In genomic region chr1:158007949-158008386, GRCh38 we compare ENCODE assay signal across 10 cellular contexts. TPM values are rescaled to one million over a fixed set of nuclear protein-coding genes. Genes with fewer than 3 reads are reported as not detected.
A peak's percentile ranks its signal among the peaks of the same experiment; 100 is the strongest.
DNase-seq lines count a peak whose midpoint lies in the region; ATAC-seq, FAIRE-seq and TF ChIP-seq lines count a peak whose summit lies in the region.
"Had no signal": no experiment of that assay in that cellular context is flagged by ENCODE, and none has a peak within 500 bp of the region (broad histone marks: within the 10 kb centered on the region; RNA-seq: fewer than 3 reads in every experiment).

No MANE protein-coding gene starts in this region.

- FAIRE-seq in D721Med (lab: Jason Lieb, UNC): no peak

- no peak for TF ChIP-seq EP300 in sigmoid colon (IDR thresholded peaks at IDR 0.05)

- H3K27me3 Mint-ChIP-seq in activated naive CD4-positive, alpha-beta T cell treated with anti-CD3 and anti-CD28 coated beads, Interleukin-2, amount 10 ng/mL, durations not matched to agents 7 days and 5 days: peaks cover 37% of the 10 kb centered on the region

- 47% methylated on average over 8 of the region's 8 CpGs for WGBS in right cardiac atrium
- 76 to 85% methylated on average over 8 of the region's 8 CpGs for WGBS in sigmoid colon, 2 donors

- no peak for TF ChIP-seq POLR2A in sigmoid colon (IDR thresholded peaks at IDR 0.05)

- no peak overlapping the region for H3K4me3 ChIP-seq in RWPE2 (ENCODE audit: severe bottlenecking)
- no peak overlapping the region for H3K4me3 ChIP-seq in right cardiac atrium (ENCODE audit: low read length)
- peak overlapping the region in 2 of 4 donors; percentile 1 to 2 for H3K4me3 ChIP-seq in sigmoid colon

- ATAC-seq in RWPE2 (ENCODE audit: low read depth) (no peak), right cardiac atrium (no peak)

- no peak for TF ChIP-seq CTCF in D721Med (IDR thresholded peaks at IDR 0.05; ENCODE audit: insufficient read depth, missing control alignments)
- TF ChIP-seq CTCF in RWPE2 (IDR thresholded peaks at IDR 0.05; ENCODE audit: poor library complexity, severe bottlenecking): no peak
- no peak for TF ChIP-seq CTCF in sigmoid colon (IDR thresholded peaks at IDR 0.05)

- no peaks in the 10 kb centered on the region for H3K4me1 Mint-ChIP-seq in activated naive CD4-positive, alpha-beta T cell treated with anti-CD3 and anti-CD28 coated beads, Interleukin-2, amount 10 ng/mL, durations not matched to agents 7 days and 5 days
- H3K4me1 Mint-ChIP-seq: activated naive CD8-positive, alpha-beta T cell treated with anti-CD3 and anti-CD28 coated beads, Interleukin-2, amount 10 ng/mL, durations not matched to agents 7 days and 5 days had no signal

- no peak overlapping the region for H3K4me3 Mint-ChIP-seq in activated naive CD4-positive, alpha-beta T cell treated with anti-CD3 and anti-CD28 coated beads, Interleukin-2, amount 10 ng/mL, durations not matched to agents 7 days and 5 days
- H3K4me3 Mint-ChIP-seq: activated naive CD8-positive, alpha-beta T cell treated with anti-CD3 and anti-CD28 coated beads, Interleukin-2, amount 10 ng/mL, durations not matched to agents 7 days and 5 days had no signal

- CTCF ChIA-PET in activated naive CD4-positive, alpha-beta T cell treated with anti-CD3 and anti-CD28 coated beads, Interleukin-2, amount 10 ng/mL, durations not matched to agents 7 days and 5 days (lab: Charles Lee): interaction anchor here (1.1 kb wide), 1 partner anchor 16 kb away, joined by 3 read pairs; no protein-coding TSS in a partner anchor

- intact Hi-C loops in right cardiac atrium (cut with DNase I) (no loop called here), sigmoid colon (cut with DNase I) (no loop called here)

- no peak overlapping the region for H3K27ac Mint-ChIP-seq in activated naive CD4-positive, alpha-beta T cell treated with anti-CD3 and anti-CD28 coated beads, Interleukin-2, amount 10 ng/mL, durations not matched to agents 7 days and 5 days
- H3K27ac Mint-ChIP-seq: activated naive CD8-positive, alpha-beta T cell treated with anti-CD3 and anti-CD28 coated beads, Interleukin-2, amount 10 ng/mL, durations not matched to agents 7 days and 5 days had no signal

- H3K27ac ChIP-seq in RWPE2 (ENCODE audit: poor library complexity, severe bottlenecking): peak overlapping the region; percentile 98
- H3K27ac ChIP-seq in right cardiac atrium (ENCODE audit: low read length): peak overlapping the region; percentile 39
- peak overlapping the region; percentile 86 to 96 (median 90) for H3K27ac ChIP-seq in sigmoid colon

- DNase-seq in D721Med (ENCODE audit: insufficient read length, low spot score) (peak; percentile 90), RWPE2 (ENCODE audit: low spot score) (no peak), right cardiac atrium (no peak), sigmoid colon (no peak), NCI-H446 (lab: John Stamatoyannopoulos, UW) (no peak), NCI-H2196 (lab: John Stamatoyannopoulos, UW; ENCODE audit: unreplicated experiment) (no peak), HCEC 1CT (no peak)
- no peak for DNase-seq in activated naive CD4-positive, alpha-beta T cell treated with anti-CD3 and anti-CD28 coated beads, Interleukin-2, amount 10 ng/mL, durations not matched to agents 7 days and 5 days
- DNase-seq: activated naive CD8-positive, alpha-beta T cell treated with anti-CD3 and anti-CD28 coated beads, Interleukin-2, amount 10 ng/mL, durations not matched to agents 7 days and 5 days; NCI-H345 had no signal

- peaks cover 10% of the 10 kb centered on the region for H3K36me3 ChIP-seq in RWPE2 (ENCODE audit: low read depth)
- H3K36me3 ChIP-seq in sigmoid colon: no peaks in the 10 kb centered on the region

- H3K9me3 ChIP-seq in RWPE2 (ENCODE audit: severe bottlenecking) (no peaks in the 10 kb centered on the region), right cardiac atrium (ENCODE audit: control insufficient read depth, low read length) (no peaks in the 10 kb centered on the region), sigmoid colon (no peaks in the 10 kb centered on the region)

- no peaks in the 10 kb centered on the region for H3K36me3 Mint-ChIP-seq in activated naive CD4-positive, alpha-beta T cell treated with anti-CD3 and anti-CD28 coated beads, Interleukin-2, amount 10 ng/mL, durations not matched to agents 7 days and 5 days
- H3K36me3 Mint-ChIP-seq: activated naive CD8-positive, alpha-beta T cell treated with anti-CD3 and anti-CD28 coated beads, Interleukin-2, amount 10 ng/mL, durations not matched to agents 7 days and 5 days had no signal

- peaks cover 42% of the 10 kb centered on the region for H3K4me1 ChIP-seq in RWPE2 (ENCODE audit: insufficient read depth, poor library complexity, severe bottlenecking)
- peaks cover 25% of the 10 kb centered on the region for H3K4me1 ChIP-seq in right cardiac atrium (ENCODE audit: control insufficient read depth, insufficient read depth, low read length)
- H3K4me1 ChIP-seq in sigmoid colon: peaks cover 0 to 100% (median 99%) of the 10 kb centered on the region in 4 donors

- H3K9me3 Mint-ChIP-seq in activated naive CD4-positive, alpha-beta T cell treated with anti-CD3 and anti-CD28 coated beads, Interleukin-2, amount 10 ng/mL, durations not matched to agents 7 days and 5 days: no peaks in the 10 kb centered on the region
- H3K9me3 Mint-ChIP-seq: activated naive CD8-positive, alpha-beta T cell treated with anti-CD3 and anti-CD28 coated beads, Interleukin-2, amount 10 ng/mL, durations not matched to agents 7 days and 5 days had no signal

- H3K27me3 ChIP-seq in RWPE2 (ENCODE audit: insufficient read depth, poor library complexity, severe bottlenecking): no peaks in the 10 kb centered on the region
- H3K27me3 ChIP-seq in right cardiac atrium (ENCODE audit: control insufficient read depth, insufficient read depth): no peaks in the 10 kb centered on the region
- H3K27me3 ChIP-seq in sigmoid colon: no peaks in the 10 kb centered on the region

RNA-seq across cellular contexts. Expression of gene KIRREL1, which starts 14.5 kb away (rescaled TPM):
- total RNA-seq in right cardiac atrium (10 to 100 TPM; 11.7 to 19.0 (median 15.6) TPM), sigmoid colon (10 to 100 TPM; 29.0 to 57.0 (median 44.0) TPM)
- polyA plus RNA-seq in right cardiac atrium (6.0 TPM), sigmoid colon (10 to 100 TPM in 1 of 3 donors, 1 to 10 TPM in 1, under 1 TPM in 1; 0.92 to 11.5 (median 1.8) TPM)
- total RNA-seq: activated naive CD8-positive, alpha-beta T cell treated with anti-CD3 and anti-CD28 coated beads, Interleukin-2, amount 10 ng/mL, durations not matched to agents 7 days and 5 days had no signal

Comparison
In these comparisons a context has a peak if more than half of its experiments do, and no peak if none do; other contexts are left out.
1. H3K27ac ChIP-seq: peak in every context shown above with its lines; median percentile 98 in RWPE2; 90 in sigmoid colon; 39 in right cardiac atrium.